ENCODE assay signal across 8 cellular contexts in the genomic region with DNA sequence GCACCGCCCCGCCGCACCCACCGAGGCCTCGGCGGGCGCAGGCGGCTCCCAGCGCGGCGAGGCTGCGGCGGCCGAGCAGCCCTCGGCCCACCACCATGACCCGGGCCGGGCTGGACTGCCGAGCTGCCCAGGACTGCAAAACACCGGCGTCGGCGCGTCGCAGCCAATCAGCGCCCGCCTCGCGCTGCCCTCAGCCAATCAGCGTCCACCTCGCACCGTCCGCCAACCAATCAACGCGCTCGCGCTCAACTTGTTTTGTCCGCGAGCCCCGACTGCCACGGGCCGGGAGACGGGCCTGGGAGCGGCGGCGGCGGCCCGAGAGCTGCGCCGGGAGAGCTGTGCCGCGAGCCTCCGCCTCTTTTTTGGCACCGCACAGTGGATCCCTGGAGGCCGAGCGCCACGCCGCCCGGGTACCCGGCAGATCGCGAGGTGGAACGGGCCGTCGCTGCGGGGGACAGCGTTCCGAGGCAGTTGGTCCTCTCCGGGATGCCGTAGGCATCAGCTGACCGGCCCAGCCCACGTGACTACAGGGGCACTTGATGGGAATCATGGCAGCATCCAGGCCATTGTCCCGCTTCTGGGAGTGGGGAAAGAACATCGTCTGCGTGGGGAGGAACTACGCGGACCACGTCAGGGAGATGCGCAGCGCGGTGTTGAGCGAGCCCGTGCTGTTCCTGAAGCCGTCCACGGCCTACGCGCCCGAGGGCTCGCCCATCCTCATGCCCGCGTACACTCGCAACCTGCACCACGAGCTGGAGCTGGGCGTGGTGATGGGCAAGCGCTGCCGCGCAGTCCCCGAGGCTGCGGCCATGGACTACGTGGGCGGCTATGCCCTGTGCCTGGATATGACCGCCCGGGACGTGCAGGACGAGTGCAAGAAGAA. TPM values are rescaled to one million over a fixed set of nuclear protein-coding genes. Genes with fewer than 3 reads are reported as not detected.
DNase-seq lines count a peak whose midpoint lies in the region; ATAC-seq and TF ChIP-seq lines count a peak whose summit lies in the region.

Gene FAHD1 (plus strand): TSS at position 516 of the 883 bp plus-strand sequence. CDS start 33 bp downstream, at position 549.
Gene HAGH (minus strand): TSS at position 135 of the 883 bp plus-strand sequence. CDS start 38 bp downstream, at position 97.

- H3K4me3 Mint-ChIP-seq in stimulated activated naive CD8-positive, alpha-beta T cell treated with anti-CD3 and anti-CD28 coated beads, Interleukin-15, amount 100 ng/mL, for 72 hours: peak within 1 kb of the TSS; percentile 84 to 95

- H3K4me1 Mint-ChIP-seq in stimulated activated naive CD8-positive, alpha-beta T cell treated with anti-CD3 and anti-CD28 coated beads, Interleukin-15, amount 100 ng/mL, for 72 hours: peaks cover 48% of the 10 kb centered on the region

- no peaks in the 10 kb centered on the region for H3K27me3 Mint-ChIP-seq in stimulated activated naive CD8-positive, alpha-beta T cell treated with anti-CD3 and anti-CD28 coated beads, Interleukin-15, amount 100 ng/mL, for 72 hours

- H3K9me2 ChIP-seq in MM.1S (replicated peaks; ENCODE audit: insufficient read depth, low read length) (no peaks in the 10 kb centered on the region), neural cell (ENCODE audit: insufficient read depth, low read length) (no peaks in the 10 kb centered on the region)

- DNase-seq in G401 (ENCODE audit: low spot score) (peak; percentile 90), HCEC 1CT (peak; percentile 94), MM.1S (peak; percentile 92), SHP77 treated with DMSO at 0.1 percent for 48 hours (lab: John Stamatoyannopoulos, UW) (peak; percentile 76), fibroblast of the aortic adventitia (ENCODE audit: low read depth) (peak; percentile 95)
- DNase-seq in activated effector memory CD4-positive, alpha-beta T cell treated with anti-CD3 and anti-CD28 coated beads, Interleukin-2, amount 50 U/mL, for 16 hours: peak; percentile 96
- DNase-seq in stimulated activated naive CD8-positive, alpha-beta T cell treated with anti-CD3 and anti-CD28 coated beads, Interleukin-15, amount 100 ng/mL, for 72 hours: peak; percentile 93 to 95

- H3F3A ChIP-seq in MM.1S (ENCODE audit: insufficient read depth, low read length) (peaks cover 6% of the 10 kb centered on the region), neural cell (ENCODE audit: insufficient read depth, low read length, poor library complexity, severe bottlenecking) (no peaks in the 10 kb centered on the region)

- no peaks in the 10 kb centered on the region for H3K9me3 Mint-ChIP-seq in stimulated activated naive CD8-positive, alpha-beta T cell treated with anti-CD3 and anti-CD28 coated beads, Interleukin-15, amount 100 ng/mL, for 72 hours

- ATAC-seq in stimulated activated naive CD8-positive, alpha-beta T cell treated with anti-CD3 and anti-CD28 coated beads, Interleukin-15, amount 100 ng/mL, for 72 hours: peak; percentile 91

- TF ChIP-seq RAD21 in neural cell (conservative IDR thresholded peaks at IDR 0.05): no peak

- peak; percentile 74 for TF ChIP-seq EP300 in neural cell (conservative IDR thresholded peaks at IDR 0.05; ENCODE audit: poor library complexity, severe bottlenecking)

- H3K27me3 ChIP-seq in MM.1S (replicated peaks; ENCODE audit: insufficient read depth, low read length): no peaks in the 10 kb centered on the region
- H3K27me3 ChIP-seq in neural cell (ENCODE audit: insufficient read depth, low read depth, low read length): no peaks in the 10 kb centered on the region

- peak within 1 kb of the TSS; percentile 94 for H2AFZ ChIP-seq in MM.1S (ENCODE audit: low read length)
- H2AFZ ChIP-seq in neural cell (ENCODE audit: low read depth, low read length): peak within 1 kb of the TSS; percentile 83

- peak within 1 kb of the TSS; percentile 94 for H3K4me2 ChIP-seq in MM.1S (ENCODE audit: low read depth, low read length)
- H3K4me2 ChIP-seq in neural cell (ENCODE audit: low read length): peak within 1 kb of the TSS; percentile 99

- H3K4me3 ChIP-seq in MM.1S (ENCODE audit: low read length): peak within 1 kb of the TSS; percentile 99
- peak within 1 kb of the TSS; percentile 99 for H3K4me3 ChIP-seq in fibroblast of the aortic adventitia (ENCODE audit: low read depth, low read length)
- peak within 1 kb of the TSS; percentile 88 for H3K4me3 ChIP-seq in neural cell (ENCODE audit: low read length)

- TF ChIP-seq CTCF in MM.1S (IDR thresholded peaks at IDR 0.05; ENCODE audit: low read length) (no peak), fibroblast of the aortic adventitia (IDR thresholded peaks at IDR 0.05; ENCODE audit: insufficient read depth, low read length) (no peak), neural cell (IDR thresholded peaks at IDR 0.05; ENCODE audit: poor library complexity, severe bottlenecking) (no peak)

- in situ Hi-C loops in G401 (cut with HindIII; ENCODE audit: low sequenced_read_pairs): no loop called here

- no peaks in the 10 kb centered on the region for H3K36me3 ChIP-seq in MM.1S (replicated peaks; ENCODE audit: insufficient read depth, low read length)
- no peaks in the 10 kb centered on the region for H3K36me3 ChIP-seq in neural cell (ENCODE audit: insufficient read depth, low read length)

- peaks cover 59% of the 10 kb centered on the region for H3K79me2 ChIP-seq in MM.1S (ENCODE audit: low read length)
- peaks cover 31% of the 10 kb centered on the region for H3K79me2 ChIP-seq in neural cell (replicated peaks; ENCODE audit: insufficient read depth, low read length)

- no peaks in the 10 kb centered on the region for H4K20me1 ChIP-seq in MM.1S (ENCODE audit: insufficient read depth, low read length)
- no peaks in the 10 kb centered on the region for H4K20me1 ChIP-seq in neural cell (ENCODE audit: insufficient read depth)

- H3K9me3 ChIP-seq in MM.1S (replicated peaks; ENCODE audit: insufficient read depth, low read length) (no peaks in the 10 kb centered on the region), neural cell (ENCODE audit: low read length) (no peaks in the 10 kb centered on the region)

- H3K27ac Mint-ChIP-seq in stimulated activated naive CD8-positive, alpha-beta T cell treated with anti-CD3 and anti-CD28 coated beads, Interleukin-15, amount 100 ng/mL, for 72 hours: peak within 1 kb of the TSS; percentile 90 to 93

- peak within 1 kb of the TSS; percentile 44; the same call in 1 of the 2 replicates for H3K27ac ChIP-seq in MM.1S (ENCODE audit: low read length)
- H3K27ac ChIP-seq in neural cell (ENCODE audit: low read length): peak within 1 kb of the TSS; percentile 72

- H3K9ac ChIP-seq in MM.1S (ENCODE audit: low read length): peak within 1 kb of the TSS; percentile 72
- peak within 1 kb of the TSS; percentile 81 for H3K9ac ChIP-seq in neural cell (ENCODE audit: low read length)

- peaks cover 12% of the 10 kb centered on the region; the same call in 1 of the 2 replicates for H3K4me1 ChIP-seq in MM.1S (ENCODE audit: low read length)

TF ChIP-seq in neural cell, 6 proteins besides CTCF, POLR2A, EP300 and RAD21:
- TF ChIP-seq POLR2AphosphoS5 (IDR thresholded peaks at IDR 0.05) (peak; percentile 90), TAF1 (IDR thresholded peaks at IDR 0.05; ENCODE audit: low read depth) (peak; percentile 70), SMC3 (conservative IDR thresholded peaks at IDR 0.05; ENCODE audit: poor library complexity) (peak; percentile 46), EZH2 (IDR thresholded peaks at IDR 0.05; ENCODE audit: borderline replicate concordance, insufficient read depth, low read length, poor library complexity, severe bottlenecking) (no peak), MXI1 (conservative IDR thresholded peaks at IDR 0.05; ENCODE audit: poor library complexity, severe bottlenecking) (peak; percentile 98)
- TF ChIP-seq, protein P1, sequence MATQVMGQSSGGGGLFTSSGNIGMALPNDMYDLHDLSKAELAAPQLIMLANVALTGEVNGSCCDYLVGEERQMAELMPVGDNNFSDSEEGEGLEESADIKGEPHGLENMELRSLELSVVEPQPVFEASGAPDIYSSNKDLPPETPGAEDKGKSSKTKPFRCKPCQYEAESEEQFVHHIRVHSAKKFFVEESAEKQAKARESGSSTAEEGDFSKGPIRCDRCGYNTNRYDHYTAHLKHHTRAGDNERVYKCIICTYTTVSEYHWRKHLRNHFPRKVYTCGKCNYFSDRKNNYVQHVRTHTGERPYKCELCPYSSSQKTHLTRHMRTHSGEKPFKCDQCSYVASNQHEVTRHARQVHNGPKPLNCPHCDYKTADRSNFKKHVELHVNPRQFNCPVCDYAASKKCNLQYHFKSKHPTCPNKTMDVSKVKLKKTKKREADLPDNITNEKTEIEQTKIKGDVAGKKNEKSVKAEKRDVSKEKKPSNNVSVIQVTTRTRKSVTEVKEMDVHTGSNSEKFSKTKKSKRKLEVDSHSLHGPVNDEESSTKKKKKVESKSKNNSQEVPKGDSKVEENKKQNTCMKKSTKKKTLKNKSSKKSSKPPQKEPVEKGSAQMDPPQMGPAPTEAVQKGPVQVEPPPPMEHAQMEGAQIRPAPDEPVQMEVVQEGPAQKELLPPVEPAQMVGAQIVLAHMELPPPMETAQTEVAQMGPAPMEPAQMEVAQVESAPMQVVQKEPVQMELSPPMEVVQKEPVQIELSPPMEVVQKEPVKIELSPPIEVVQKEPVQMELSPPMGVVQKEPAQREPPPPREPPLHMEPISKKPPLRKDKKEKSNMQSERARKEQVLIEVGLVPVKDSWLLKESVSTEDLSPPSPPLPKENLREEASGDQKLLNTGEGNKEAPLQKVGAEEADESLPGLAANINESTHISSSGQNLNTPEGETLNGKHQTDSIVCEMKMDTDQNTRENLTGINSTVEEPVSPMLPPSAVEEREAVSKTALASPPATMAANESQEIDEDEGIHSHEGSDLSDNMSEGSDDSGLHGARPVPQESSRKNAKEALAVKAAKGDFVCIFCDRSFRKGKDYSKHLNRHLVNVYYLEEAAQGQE (IDR thresholded peaks at IDR 0.05; ENCODE audit: borderline replicate concordance): peak; percentile 86

RNA-seq across cellular contexts. Expression of gene FAHD1, which starts in this region (rescaled TPM):
- total RNA-seq in G401 (2014; rRNA removed; shearing (Covaris generic)): 63.5 and 85.2 TPM in 2 replicates
- 36.7 and 204 TPM in 2 replicates for total RNA-seq in fibroblast of the aortic adventitia (ENCODE audit: low replicate concordance)
- polyA plus RNA-seq in neural cell: 73.5 and 80.0 TPM in 2 replicates
- polyA minus RNA-seq in neural cell: 51.5 and 58.7 TPM in 2 replicates

RNA-seq across cellular contexts. Expression of gene HAGH, which starts in this region (rescaled TPM):
- 81.3 and 108 TPM in 2 replicates for total RNA-seq in G401 (2014; rRNA removed; shearing (Covaris generic))
- total RNA-seq in fibroblast of the aortic adventitia (ENCODE audit: low replicate concordance): 12.1 and 21.9 TPM in 2 replicates
- polyA plus RNA-seq in neural cell: 163 and 196 TPM in 2 replicates
- 74.0 and 80.1 TPM in 2 replicates for polyA minus RNA-seq in neural cell

Comparison
In these comparisons a context has a peak if more than half of its experiments do, and no peak if none do; other contexts are left out.
1. Peak in every context shown above with its lines: DNase-seq, ATAC-seq, H3K4me3 ChIP-seq and H3K27ac ChIP-seq.